Comparison of ENCODE assay signal across 8 cellular contexts in genomic region chr10:33661580-33662269, GRCh38.
DNase-seq lines count a peak whose midpoint lies in the region; ATAC-seq and TF ChIP-seq lines count a peak whose summit lies in the region.

No MANE protein-coding gene starts in this region.

- no peaks in the 10 kb centered on the region for H3K36me3 ChIP-seq in H7 (replicated peaks; ENCODE audit: control insufficient read depth, insufficient read depth, low read length)
- H3K36me3 ChIP-seq in Caco-2 (ENCODE audit: control insufficient read depth, insufficient read depth, low read length): no peaks in the 10 kb centered on the region; the same call in 1 of the 2 replicates

- TF ChIP-seq CTCF in Caco-2 (IDR thresholded peaks at IDR 0.05; ENCODE audit: insufficient read depth in 1 of 2, low read depth in 1 of 2, low read length in 1 of 2, severe bottlenecking in 1 of 2, unreplicated experiment in 1 of 2): no peak

- H3K4me3 Mint-ChIP-seq in Caco-2 (ENCODE audit: unreplicated experiment): no peak overlapping the region

- no peaks in the 10 kb centered on the region for H3K4me1 ChIP-seq in Caco-2

- H3K9me3 Mint-ChIP-seq in Caco-2 (ENCODE audit: unreplicated experiment): peaks cover 12% of the 10 kb centered on the region

- DNase-seq in H7 (peak; percentile 6), SIG-M5 treated with dmso at 0.1 percent for 504 hours (lab: John Stamatoyannopoulos, UW; ENCODE audit: unreplicated experiment) (peak; percentile 77), globus pallidus (ENCODE audit: low spot score) (peak; percentile 70), posterior vena cava (ENCODE audit: low spot score) (peak; percentile 94), Caco-2 (no peak)
- DNase-seq in NK-92 treated with Interleukin-12 subunit alpha and Interleukin-12 subunit beta, amount 100 ng/mL, for 24 hours (lab: John Stamatoyannopoulos, UW): no peak
- DNase-seq in stimulated activated CD4-positive, alpha-beta T cell treated with anti-CD3 and anti-CD28 coated beads, Interleukin-15, amount 100 ng/mL, for 24 hours: no peak

- ATAC-seq in HG02642 (IDR thresholded peaks at IDR 0.05; ENCODE audit: poor library complexity, unreplicated experiment): no peak

- H3K36me3 Mint-ChIP-seq in Caco-2 (ENCODE audit: insufficient read depth, unreplicated experiment): no peaks in the 10 kb centered on the region

- H3K4me1 Mint-ChIP-seq in Caco-2 (ENCODE audit: low read depth, unreplicated experiment): peaks cover 6% of the 10 kb centered on the region

- intact Hi-C loops in posterior vena cava (cut with DNase I): no loop called here
- intact Hi-C loops in Caco-2 (cut with micrococcal nuclease; ENCODE audit: unreplicated experiment): no loop called here

- H3K27me3 ChIP-seq in H7 (ENCODE audit: control insufficient read depth, insufficient read depth, low read length) (no peaks in the 10 kb centered on the region), Caco-2 (replicated peaks; ENCODE audit: control insufficient read depth, insufficient read depth, low read length) (no peaks in the 10 kb centered on the region)

- no peaks in the 10 kb centered on the region for H3K27me3 Mint-ChIP-seq in Caco-2 (ENCODE audit: insufficient read depth, unreplicated experiment)

- no peak overlapping the region for H3K27ac Mint-ChIP-seq in Caco-2 (ENCODE audit: unreplicated experiment)

- H3K4me3 ChIP-seq in H7 (ENCODE audit: insufficient read depth, low read depth, low read length) (no peak overlapping the region), Caco-2 (ENCODE audit: low read depth, low read length) (no peak overlapping the region)

- peaks cover 13% of the 10 kb centered on the region for H3K9me3 ChIP-seq in Caco-2

- POLR2A ChIA-PET in Caco-2 (lab: Charles Lee): no interaction called here

- CTCF ChIA-PET in Caco-2 (lab: Charles Lee): no interaction called here

- BruUV-seq in Caco-2 (replicated peaks; lab: Mats Ljungman, UMichigan): no TSS peak

Comparison
In these comparisons a context has a peak if more than half of its experiments do, and no peak if none do; other contexts are left out.
1. DNase-seq: peak in H7 (single experiment), SIG-M5 treated with dmso at 0.1 percent for 504 hours (single experiment), globus pallidus (single experiment) and posterior vena cava (single experiment); none in NK-92 treated with Interleukin-12 subunit alpha and Interleukin-12 subunit beta, amount 100 ng/mL, for 24 hours (single experiment), Caco-2 (0 of 2) and stimulated activated CD4-positive, alpha-beta T cell treated with anti-CD3 and anti-CD28 coated beads, Interleukin-15, amount 100 ng/mL, for 24 hours (single experiment).